ENCODE assay signal across 13 cellular contexts in genomic region chr20:25461281-25461650, GRCh38. TPM values are rescaled to one million over a fixed set of nuclear protein-coding genes. Genes with fewer than 3 reads are reported as not detected.
DNase-seq lines count a peak whose midpoint lies in the region; ATAC-seq and TF ChIP-seq lines count a peak whose summit lies in the region.
"Had no signal": no experiment of that assay in that cellular context is flagged by ENCODE, and none has a peak within 500 bp of the region (broad histone marks: within the 10 kb centered on the region; RNA-seq: fewer than 3 reads in every experiment).

No MANE protein-coding gene starts in this region.

- peak overlapping the region; percentile 77 for H4K8ac ChIP-seq in neuronal stem cell (ENCODE audit: low read depth, low read length)

- no peaks in the 10 kb centered on the region for H3K27me3 ChIP-seq in BLaER1 treated with 17β-estradiol and CSF1 and Interleukin-3, amounts not matched to agents 10 nM and 100 nM
- H3K27me3 ChIP-seq in MM.1S (replicated peaks; ENCODE audit: insufficient read depth, low read length), result no peaks in the 10 kb centered on the region
- no peaks in the 10 kb centered on the region for H3K27me3 ChIP-seq in neuronal stem cell (ENCODE audit: control insufficient read depth in 3 of 3, insufficient read depth in 3 of 3, low read depth in 1 of 3, low read length in 3 of 3)
- H3K27me3 ChIP-seq in subcutaneous abdominal adipose tissue (ENCODE audit: control insufficient read depth in 5 of 5, insufficient read depth in 4 of 5, low read length in 5 of 5), result no peaks in the 10 kb centered on the region

- DNase-seq in MM.1S (no peak), neuronal stem cell (ENCODE audit: low spot score) (no peak), T-helper 17 cell (no peak), activated gamma-delta T cell (lab: John Stamatoyannopoulos, UW) (no peak)
- DNase-seq: CD8-positive, alpha-beta memory T cell; DMS53; GF-D8; GM23248 had no signal

- no peak overlapping the region for H3K14ac ChIP-seq in neuronal stem cell (ENCODE audit: low read length)

- H3K18ac ChIP-seq in neuronal stem cell (ENCODE audit: low read length), result no peak overlapping the region

- peak overlapping the region; percentile 31 for H2BK5ac ChIP-seq in neuronal stem cell (ENCODE audit: low read length)

- H3F3A ChIP-seq in MM.1S (ENCODE audit: insufficient read depth, low read length), result no peaks in the 10 kb centered on the region

- no peak overlapping the region for H2BK15ac ChIP-seq in neuronal stem cell (ENCODE audit: low read length)

- no peaks in the 10 kb centered on the region for H3K79me2 ChIP-seq in MM.1S (ENCODE audit: low read length)

- no peak overlapping the region for H3K27ac Mint-ChIP-seq in T-helper 17 cell
- H3K27ac Mint-ChIP-seq: B cell, IgD-negative memory B cell had no signal

- no peaks in the 10 kb centered on the region for H3K27me3 Mint-ChIP-seq in T-helper 17 cell
- H3K27me3 Mint-ChIP-seq: B cell had no signal

- no peak overlapping the region for H3K4ac ChIP-seq in neuronal stem cell (ENCODE audit: low read length)

- H3K4me3 ChIP-seq in BLaER1 treated with 17β-estradiol and CSF1 and Interleukin-3, amounts not matched to agents 10 nM and 100 nM, result peak overlapping the region in 6 of 10 experiments; percentile 4 to 37 (median 22); a peak in 6 of 20 replicates
- H3K4me3 ChIP-seq in MM.1S (ENCODE audit: low read length) (no peak overlapping the region), neuronal stem cell (ENCODE audit: low read length in 2 of 2) (no peak overlapping the region), subcutaneous abdominal adipose tissue (ENCODE audit: low read depth in 1 of 5, low read length in 5 of 5) (no peak overlapping the region)
- H3K4me3 ChIP-seq: GM23248 had no signal

- H2AK5ac ChIP-seq in neuronal stem cell (ENCODE audit: low read depth, low read length), result no peak overlapping the region

- H4K91ac ChIP-seq in neuronal stem cell (ENCODE audit: low read depth, low read length, poor library complexity), result no peak overlapping the region

- peaks cover 5% of the 10 kb centered on the region for H3K79me1 ChIP-seq in neuronal stem cell (ENCODE audit: low read depth, low read length)

- H3K36me3 Mint-ChIP-seq in T-helper 17 cell (ENCODE audit: low read depth), result no peaks in the 10 kb centered on the region

- H2AFZ ChIP-seq in MM.1S (ENCODE audit: low read length) (no peak overlapping the region), neuronal stem cell (ENCODE audit: low read length) (no peak overlapping the region)
- H2AFZ ChIP-seq: GM23248 had no signal

- H3K23ac ChIP-seq in neuronal stem cell (ENCODE audit: low read depth, low read length, poor library complexity), result peak overlapping the region; percentile 69

- no peak overlapping the region for H3K4me3 Mint-ChIP-seq in T-helper 17 cell
- H3K4me3 Mint-ChIP-seq: B cell; CD8-positive, alpha-beta memory T cell had no signal

- peaks cover 0 to 73% (median 30%) of the 10 kb centered on the region in 11 experiments; a peak in 14 of 22 replicates for H3K36me3 ChIP-seq in BLaER1 treated with 17β-estradiol and CSF1 and Interleukin-3, amounts not matched to agents 10 nM and 100 nM
- H3K36me3 ChIP-seq in MM.1S (replicated peaks; ENCODE audit: insufficient read depth, low read length), result no peaks in the 10 kb centered on the region
- H3K36me3 ChIP-seq in neuronal stem cell (replicated peaks in 1 of 2; ENCODE audit: control insufficient read depth in 2 of 2, insufficient read depth in 2 of 2, low read length in 2 of 2), result peaks cover 35 to 88% of the 10 kb centered on the region in 2 donors
- H3K36me3 ChIP-seq in subcutaneous abdominal adipose tissue (ENCODE audit: control insufficient read depth in 5 of 5, insufficient read depth in 5 of 5, low read length in 5 of 5), result peaks cover 0 to 14% (median 7%) of the 10 kb centered on the region in 5 donors

- no peak for ATAC-seq in T-helper 17 cell
- ATAC-seq in HG03039 (IDR thresholded peaks at IDR 0.05; ENCODE audit: unreplicated experiment), result no peak

- H2BK12ac ChIP-seq in neuronal stem cell (ENCODE audit: low read length), result no peak overlapping the region

- H3K9me3 ChIP-seq in BLaER1 treated with 17β-estradiol and CSF1 and Interleukin-3, amounts not matched to agents 10 nM and 100 nM (replicated peaks in 1 of 11), result no peaks in the 10 kb centered on the region
- H3K9me3 ChIP-seq in MM.1S (replicated peaks; ENCODE audit: insufficient read depth, low read length) (no peaks in the 10 kb centered on the region), neuronal stem cell (replicated peaks in 1 of 2; ENCODE audit: control insufficient read depth in 2 of 2, insufficient read depth in 1 of 2, low read depth in 1 of 2, low read length in 2 of 2) (no peaks in the 10 kb centered on the region), subcutaneous abdominal adipose tissue (ENCODE audit: control insufficient read depth in 5 of 5, low read length in 5 of 5) (no peaks in the 10 kb centered on the region), T-helper 17 cell (ENCODE audit: control insufficient read depth, low read length, poor library complexity, severe bottlenecking) (no peaks in the 10 kb centered on the region)

- H2BK120ac ChIP-seq in neuronal stem cell (ENCODE audit: low read depth, low read length), result no peak overlapping the region

- TF ChIP-seq CTCF in MM.1S (IDR thresholded peaks at IDR 0.05; ENCODE audit: low read length), result no peak

- peak overlapping the region; percentile 12 to 73 (median 56); a peak in 16 of 22 replicates for H3K9ac ChIP-seq in BLaER1 treated with 17β-estradiol and CSF1 and Interleukin-3, amounts not matched to agents 10 nM and 100 nM
- H3K9ac ChIP-seq in MM.1S (ENCODE audit: low read length), result no peak overlapping the region
- peak overlapping the region; percentile 67 for H3K9ac ChIP-seq in neuronal stem cell (ENCODE audit: low read depth, low read length, poor library complexity)
- no peak overlapping the region for H3K9ac ChIP-seq in subcutaneous abdominal adipose tissue (ENCODE audit: low read length in 5 of 5)
- H3K9ac ChIP-seq: GM23248 had no signal

- WGBS in neuronal stem cell (ENCODE audit: extremely low coverage in 2 of 2, insufficient read length in 2 of 2, insufficient replicate concordance in 1 of 2), 2 donors, result no CpG with 5 or more reads among the region's 9 CpGs

- peaks cover 38 to 60% (median 48%) of the 10 kb centered on the region in 10 experiments for H3K4me1 ChIP-seq in BLaER1 treated with 17β-estradiol and CSF1 and Interleukin-3, amounts not matched to agents 10 nM and 100 nM
- no peaks in the 10 kb centered on the region for H3K4me1 ChIP-seq in MM.1S (ENCODE audit: low read length)
- H3K4me1 ChIP-seq in neuronal stem cell (ENCODE audit: control insufficient read depth in 2 of 2, insufficient read depth in 1 of 2, low read depth in 1 of 2, low read length in 2 of 2), result no peaks in the 10 kb centered on the region
- peaks cover 1 to 58% (median 19%) of the 10 kb centered on the region in 5 donors for H3K4me1 ChIP-seq in subcutaneous abdominal adipose tissue (ENCODE audit: control insufficient read depth in 5 of 5, insufficient read depth in 5 of 5, low read length in 5 of 5)

- peak overlapping the region; percentile 43 to 86 (median 73); a peak in 21 of 22 replicates for H3K27ac ChIP-seq in BLaER1 treated with 17β-estradiol and CSF1 and Interleukin-3, amounts not matched to agents 10 nM and 100 nM
- H3K27ac ChIP-seq in MM.1S (ENCODE audit: low read length), result no peak overlapping the region
- no peak overlapping the region for H3K27ac ChIP-seq in neuronal stem cell (replicated peaks; ENCODE audit: low read length)
- H3K27ac ChIP-seq in subcutaneous abdominal adipose tissue (ENCODE audit: low read depth, low read length), result peak overlapping the region; percentile 37
- H3K27ac ChIP-seq: GM23248 had no signal

- H4K20me1 ChIP-seq in BLaER1 treated with 17β-estradiol and CSF1 and Interleukin-3, amounts not matched to agents 10 nM and 100 nM, result peaks cover 0 to 3% (median 0%) of the 10 kb centered on the region in 11 experiments; a peak in 1 of 22 replicates
- H4K20me1 ChIP-seq in MM.1S (ENCODE audit: insufficient read depth, low read length), result no peaks in the 10 kb centered on the region

- peak overlapping the region; percentile 79 to 97 (median 87) for H3K4me2 ChIP-seq in BLaER1 treated with 17β-estradiol and CSF1 and Interleukin-3, amounts not matched to agents 10 nM and 100 nM
- 0 out of 2 replicates have a peak overlapping the region, but pooled peaks have one; percentile 4 for H3K4me2 ChIP-seq in MM.1S (ENCODE audit: low read depth, low read length)
- no peak overlapping the region for H3K4me2 ChIP-seq in neuronal stem cell (ENCODE audit: insufficient read depth, low read length, poor library complexity, severe bottlenecking)

- H3K4me1 Mint-ChIP-seq in T-helper 17 cell, result peaks cover 4% of the 10 kb centered on the region
- H3K4me1 Mint-ChIP-seq: B cell; CD8-positive, alpha-beta memory T cell had no signal

- no peaks in the 10 kb centered on the region for H3K9me2 ChIP-seq in MM.1S (replicated peaks; ENCODE audit: insufficient read depth, low read length)

RNA-seq across cellular contexts. Expression of gene GINS1, which starts 53.8 kb away (rescaled TPM):
- polyA plus RNA-seq in neuronal stem cell (2013, experiment 1 of 2), result 30.1 TPM
- polyA plus RNA-seq in neuronal stem cell (2013, experiment 2 of 2), result 30.6 TPM
- under 1 TPM; 0.39 to 0.80 TPM for total RNA-seq in T-helper 17 cell

Comparison
In these comparisons a context has a peak if more than half of its experiments do, and no peak if none do; other contexts are left out.
1. H3K27ac ChIP-seq: peak in BLaER1 treated with 17β-estradiol and CSF1 and Interleukin-3, amounts not matched to agents 10 nM and 100 nM (11 of 11) and subcutaneous abdominal adipose tissue (single experiment); none in MM.1S (single experiment) and neuronal stem cell (single experiment).
2. H3K4me3 ChIP-seq: peak in BLaER1 treated with 17β-estradiol and CSF1 and Interleukin-3, amounts not matched to agents 10 nM and 100 nM (6 of 10); none in MM.1S (single experiment), neuronal stem cell (0 of 2) and subcutaneous abdominal adipose tissue (0 of 5).
3. H3K9ac ChIP-seq: peak in BLaER1 treated with 17β-estradiol and CSF1 and Interleukin-3, amounts not matched to agents 10 nM and 100 nM (11 of 11) and neuronal stem cell (single experiment); none in MM.1S (single experiment) and subcutaneous abdominal adipose tissue (0 of 5).